ENCODE assay signal across 27 cellular contexts in genomic region chr20:33660685-33661058, GRCh38. TPM values are rescaled to one million over a fixed set of nuclear protein-coding genes. Genes with fewer than 3 reads are reported as not detected.
DNase-seq lines count a peak whose midpoint lies in the region; ATAC-seq, FAIRE-seq and TF ChIP-seq lines count a peak whose summit lies in the region.
"Had no signal": no experiment of that assay in that cellular context is flagged by ENCODE, and none has a peak within 500 bp of the region (broad histone marks: within the 10 kb centered on the region; RNA-seq: fewer than 3 reads in every experiment).

No MANE protein-coding gene starts in this region.

- intact Hi-C loops in activated CD8-positive, alpha-beta T cell treated with anti-CD3 and anti-CD28 coated beads for 36 hours (cut with micrococcal nuclease), result no loop called here
- intact Hi-C loops in IMR-90 (cut with micrococcal nuclease), result loop anchor here (10.0 kb wide), 1 partner anchor 154 kb away; the partner anchor contains the start of gene CHMP4B

- no peak overlapping the region for H2AK5ac ChIP-seq in IMR-90 (ENCODE audit: low read depth, low read length)

- H4K91ac ChIP-seq in IMR-90 (ENCODE audit: insufficient read depth, low read depth, low read length), result no peak overlapping the region

- no peaks in the 10 kb centered on the region for H3K27me3 ChIP-seq in IMR-90 (ENCODE audit: control insufficient read depth, insufficient read depth, low read length)
- H3K27me3 ChIP-seq in osteoblast (ENCODE audit: insufficient read depth, low read length), result no peaks in the 10 kb centered on the region
- H3K27me3 ChIP-seq: BE2C had no signal

- no peak overlapping the region for H2BK5ac ChIP-seq in IMR-90 (ENCODE audit: low read depth, low read length, poor library complexity, severe bottlenecking)

- H3K4me2 ChIP-seq in IMR-90 (ENCODE audit: low read depth, low read length), result no peak overlapping the region
- no peak overlapping the region for H3K4me2 ChIP-seq in osteoblast (ENCODE audit: insufficient read depth, low read length)
- H3K4me2 ChIP-seq: SK-N-SH had no signal

- CTCF ChIA-PET in activated CD8-positive, alpha-beta T cell treated with anti-CD3 and anti-CD28 coated beads, Interleukin-2, amount 10 ng/mL, durations not matched to agents 7 days and 5 days (lab: Charles Lee), result interaction anchor here (0.9 kb wide), 1 partner anchor 216 kb away, joined by 3 read pairs; no protein-coding TSS in a partner anchor
- CTCF ChIA-PET in activated CD8-positive, alpha-beta T cell treated with anti-CD3 and anti-CD28 coated beads for 36 hours (lab: Charles Lee), result no interaction called here
- CTCF ChIA-PET in IMR-90 (lab: Yijun Ruan, JAX), result no interaction called here

- 94% methylated on average over 5 of the region's 7 CpGs; no CpG with 5 or more reads in 1 of the 2 experiments for WGBS in IMR-90 (ENCODE audit: extremely low coverage in 2 of 2, insufficient read length in 1 of 2), 2 experiments

- H3K79me1 ChIP-seq in IMR-90 (ENCODE audit: low read depth in 1 of 2, low read length in 2 of 2), result peaks cover 7 to 34% of the 10 kb centered on the region in 2 experiments; a peak in 3 of 4 replicates

- H3K36me3 ChIP-seq in IMR-90 (ENCODE audit: control insufficient read depth, insufficient read depth, low read length) (peaks cover 19% of the 10 kb centered on the region; the same call in 1 of the 2 replicates), osteoblast (ENCODE audit: insufficient read depth, low read length) (peaks cover 5% of the 10 kb centered on the region)

- H3K23ac ChIP-seq in IMR-90 (ENCODE audit: low read depth, low read length), result no peak overlapping the region

- no peak overlapping the region for H3K4me3 Mint-ChIP-seq in activated CD8-positive, alpha-beta T cell treated with anti-CD3 and anti-CD28 coated beads, Interleukin-2, amount 10 ng/mL, durations not matched to agents 7 days and 5 days
- H3K4me3 Mint-ChIP-seq in activated CD8-positive, alpha-beta T cell treated with anti-CD3 and anti-CD28 coated beads for 36 hours, result no peak overlapping the region

- H3K56ac ChIP-seq in IMR-90 (ENCODE audit: extremely low read depth, insufficient read depth, low read length), result no peak overlapping the region

- peak overlapping the region; percentile 30 for H3K27ac Mint-ChIP-seq in activated CD8-positive, alpha-beta T cell treated with anti-CD3 and anti-CD28 coated beads, Interleukin-2, amount 10 ng/mL, durations not matched to agents 7 days and 5 days
- H3K27ac Mint-ChIP-seq in activated CD8-positive, alpha-beta T cell treated with anti-CD3 and anti-CD28 coated beads for 36 hours, result no peak overlapping the region

- no peaks in the 10 kb centered on the region for H3K9me3 Mint-ChIP-seq in activated CD8-positive, alpha-beta T cell treated with anti-CD3 and anti-CD28 coated beads, Interleukin-2, amount 10 ng/mL, durations not matched to agents 7 days and 5 days (ENCODE audit: insufficient read depth)
- no peaks in the 10 kb centered on the region for H3K9me3 Mint-ChIP-seq in activated CD8-positive, alpha-beta T cell treated with anti-CD3 and anti-CD28 coated beads for 36 hours
- H3K9me3 Mint-ChIP-seq: CD4-positive, CD25-positive, alpha-beta regulatory T cell had no signal

- no peak overlapping the region for H2BK120ac ChIP-seq in IMR-90 (ENCODE audit: low read depth, low read length)

- H2AFZ ChIP-seq in IMR-90 (replicated peaks; ENCODE audit: low read length, poor library complexity), result no peak overlapping the region
- H2AFZ ChIP-seq in osteoblast (ENCODE audit: low read length), result no peak overlapping the region

- H2AK9ac ChIP-seq in IMR-90 (replicated peaks; ENCODE audit: low read depth, low read length, poor library complexity), result peak overlapping the region; percentile 23

- in situ Hi-C loops in IMR-90 (cut with MboI; ENCODE audit: low sequenced_read_pairs), result no loop called here

- no peak for FAIRE-seq in frontal cortex (lab: Jason Lieb, UNC)
- FAIRE-seq: GM12892, GM19239, H1, RCC 7860 had no signal

- H4K5ac ChIP-seq in IMR-90 (ENCODE audit: low read depth, low read length), result no peak overlapping the region

- no peak overlapping the region for H2BK20ac ChIP-seq in IMR-90 (ENCODE audit: low read depth, low read length)

- no peaks in the 10 kb centered on the region for H3K9me3 ChIP-seq in IMR-90 (ENCODE audit: control insufficient read depth, insufficient read depth, low read length)
- H3K9me3 ChIP-seq in osteoblast (ENCODE audit: low read depth, low read length), result no peaks in the 10 kb centered on the region
- H3K9me3 ChIP-seq: BE2C, SK-N-SH had no signal

- BruUV-seq in IMR-90 (replicated peaks; lab: Mats Ljungman, UMichigan), result no TSS peak

- POLR2A ChIA-PET in activated CD8-positive, alpha-beta T cell treated with anti-CD3 and anti-CD28 coated beads, Interleukin-2, amount 10 ng/mL, durations not matched to agents 7 days and 5 days (lab: Charles Lee), result no interaction called here
- POLR2A ChIA-PET in activated CD8-positive, alpha-beta T cell treated with anti-CD3 and anti-CD28 coated beads for 36 hours (lab: Charles Lee), result interaction anchor here (0.7 kb wide), 1 partner anchor 72 kb away, joined by 3 read pairs; no protein-coding TSS in a partner anchor
- POLR2A ChIA-PET in IMR-90 (lab: Charles Lee; ENCODE audit: unreplicated experiment), result no interaction called here

- no peak for DNase-seq in activated CD8-positive, alpha-beta T cell treated with anti-CD3 and anti-CD28 coated beads, Interleukin-2, amount 10 ng/mL, durations not matched to agents 7 days and 5 days
- no peak for DNase-seq in activated CD8-positive, alpha-beta T cell treated with anti-CD3 and anti-CD28 coated beads for 36 hours
- no peak for DNase-seq in IMR-90
- peak; percentile 69 for DNase-seq in osteoblast (ENCODE audit: insufficient read length, low spot score, missing footprints)
- DNase-seq in frontal cortex (ENCODE audit: low spot score in 2 of 2), result no peak
- DNase-seq in retina, result no peak
- DNase-seq: ACHN; BE2C; CD4-positive, CD25-positive, alpha-beta regulatory T cell; DMS153; DND-41; HCEC 1CT; Karpas-422; NCI-H1092; NCI-H1417 treated with DMSO at 0.1 percent for 48 hours; NCI-H1694 treated with DMSO at 0.1 percent for 48 hours; NCI-H2081; NCI-H2227 treated with DMSO at 0.1 percent for 48 hours; NCI-H526 treated with DMSO at 0.1 percent for 48 hours; OCI-M1; SK-N-SH had no signal

- dilution Hi-C loops in IMR-90 (cut with HindIII; ENCODE audit: low sequenced_read_pairs, unreplicated experiment), result no loop called here

- no peak overlapping the region for H3K9ac ChIP-seq in IMR-90 (ENCODE audit: low read depth, low read length)
- H3K9ac ChIP-seq: SK-N-SH had no signal

- H3K27me3 Mint-ChIP-seq in activated CD8-positive, alpha-beta T cell treated with anti-CD3 and anti-CD28 coated beads, Interleukin-2, amount 10 ng/mL, durations not matched to agents 7 days and 5 days (ENCODE audit: low read depth), result no peaks in the 10 kb centered on the region
- no peaks in the 10 kb centered on the region for H3K27me3 Mint-ChIP-seq in activated CD8-positive, alpha-beta T cell treated with anti-CD3 and anti-CD28 coated beads for 36 hours
- H3K27me3 Mint-ChIP-seq: CD4-positive, CD25-positive, alpha-beta regulatory T cell had no signal

- H4K8ac ChIP-seq in IMR-90 (ENCODE audit: low read depth in 2 of 2, low read length in 2 of 2), result no peak overlapping the region

- H3K9me1 ChIP-seq in IMR-90 (ENCODE audit: insufficient read depth, low read length), result peaks cover 21% of the 10 kb centered on the region

- H4K20me1 ChIP-seq in IMR-90 (ENCODE audit: insufficient read depth, low read length) (no peaks in the 10 kb centered on the region), osteoblast (ENCODE audit: insufficient read depth, low read length) (no peaks in the 10 kb centered on the region)

- no peak for ATAC-seq in activated CD8-positive, alpha-beta T cell treated with anti-CD3 and anti-CD28 coated beads, Interleukin-2, amount 10 ng/mL, durations not matched to agents 7 days and 5 days
- ATAC-seq in activated CD8-positive, alpha-beta T cell treated with anti-CD3 and anti-CD28 coated beads for 36 hours, result no peak
- ATAC-seq in IMR-90 (ENCODE audit: low read depth), result no peak

- TF ChIP-seq RAD21 in IMR-90 (IDR thresholded peaks at IDR 0.05; ENCODE audit: low read length), result no peak

- no peak overlapping the region for H3K27ac ChIP-seq in IMR-90 (ENCODE audit: insufficient read depth, low read length)
- no peak overlapping the region for H3K27ac ChIP-seq in osteoblast (ENCODE audit: low read depth, low read length)
- H3K27ac ChIP-seq: HL-60 had no signal

- H3K4me1 Mint-ChIP-seq in activated CD8-positive, alpha-beta T cell treated with anti-CD3 and anti-CD28 coated beads, Interleukin-2, amount 10 ng/mL, durations not matched to agents 7 days and 5 days (ENCODE audit: low read depth), result peaks cover 23% of the 10 kb centered on the region
- H3K4me1 Mint-ChIP-seq in activated CD8-positive, alpha-beta T cell treated with anti-CD3 and anti-CD28 coated beads for 36 hours (ENCODE audit: low read depth), result peaks cover 21% of the 10 kb centered on the region

- H3K79me2 ChIP-seq in osteoblast (ENCODE audit: insufficient read depth, low read length), result no peaks in the 10 kb centered on the region

- H3K18ac ChIP-seq in IMR-90 (ENCODE audit: low read depth, low read length), result no peak overlapping the region

- H3K4me1 ChIP-seq in IMR-90 (ENCODE audit: control insufficient read depth, insufficient read depth, low read length) (peaks cover 11% of the 10 kb centered on the region), osteoblast (ENCODE audit: insufficient read depth, low read length) (peaks cover 10% of the 10 kb centered on the region)
- H3K4me1 ChIP-seq: BE2C had no signal

- peaks cover 12% of the 10 kb centered on the region for H3K36me3 Mint-ChIP-seq in activated CD8-positive, alpha-beta T cell treated with anti-CD3 and anti-CD28 coated beads, Interleukin-2, amount 10 ng/mL, durations not matched to agents 7 days and 5 days (ENCODE audit: low read depth)
- H3K36me3 Mint-ChIP-seq in activated CD8-positive, alpha-beta T cell treated with anti-CD3 and anti-CD28 coated beads for 36 hours (ENCODE audit: low read depth), result no peaks in the 10 kb centered on the region
- H3K36me3 Mint-ChIP-seq: CD4-positive, CD25-positive, alpha-beta regulatory T cell had no signal

- no peak overlapping the region for H3K14ac ChIP-seq in IMR-90 (replicated peaks; ENCODE audit: low read depth, low read length)

- H3K4me3 ChIP-seq in IMR-90 (ENCODE audit: insufficient read depth, low read depth, low read length), result no peak overlapping the region
- no peak overlapping the region for H3K4me3 ChIP-seq in osteoblast (ENCODE audit: insufficient read depth, low read length)

- H2BK15ac ChIP-seq in IMR-90 (ENCODE audit: low read depth, low read length), result no peak overlapping the region

- TF ChIP-seq POLR2A in IMR-90 (IDR thresholded peaks at IDR 0.05; ENCODE audit: low read depth, low read length), result no peak

- no peak for TF ChIP-seq CTCF in activated CD8-positive, alpha-beta T cell treated with anti-CD3 and anti-CD28 coated beads for 36 hours (IDR thresholded peaks at IDR 0.05)
- TF ChIP-seq CTCF in IMR-90 (conservative IDR thresholded peaks at IDR 0.05; ENCODE audit: low read depth, low read length) (no peak), osteoblast (IDR thresholded peaks at IDR 0.05; ENCODE audit: extremely low read depth, low read depth, low read length) (no peak)

- no peak overlapping the region for H3K4ac ChIP-seq in IMR-90 (ENCODE audit: low read depth, low read length)

RNA-seq across cellular contexts. Expression of gene C20orf144, which starts 1.5 kb away (rescaled TPM):
- under 1 TPM; 0.16 to 0.21 TPM for total RNA-seq in activated CD8-positive, alpha-beta T cell treated with anti-CD3 and anti-CD28 coated beads, Interleukin-2, amount 10 ng/mL, durations not matched to agents 7 days and 5 days
- total RNA-seq in activated CD8-positive, alpha-beta T cell treated with anti-CD3 and anti-CD28 coated beads for 36 hours, result under 1 TPM; 0.29 to 0.36 TPM
- total RNA-seq in IMR-90 (2012; rRNA removed) (under 0.01 TPM in 2 replicates), osteoblast (under 0.01 TPM in 2 replicates), frontal cortex (0.41 TPM)
- 0.16 and 0.19 TPM in 2 replicates for polyA plus RNA-seq in IMR-90 (2012; rRNA removed)
- 0.17 and 0.19 TPM in 2 replicates for polyA plus RNA-seq in IMR-90 (2012; cell fraction: cytosol; rRNA removed)
- 0.08 and 0.11 TPM in 2 replicates for polyA plus RNA-seq in IMR-90 (2012; cell fraction: nucleus; rRNA removed; ENCODE audit: low replicate concordance)
- total RNA-seq: CD4-positive, CD25-positive, alpha-beta regulatory T cell; NCI-H460 had no signal

RNA-seq across cellular contexts. Expression of gene ACTL10, which starts 6.1 kb away (rescaled TPM):
- 1 to 10 TPM; 2.9 to 3.2 TPM for total RNA-seq in activated CD8-positive, alpha-beta T cell treated with anti-CD3 and anti-CD28 coated beads, Interleukin-2, amount 10 ng/mL, durations not matched to agents 7 days and 5 days
- total RNA-seq in activated CD8-positive, alpha-beta T cell treated with anti-CD3 and anti-CD28 coated beads for 36 hours, result 1 to 10 TPM; 2.4 TPM
- 0.18 and 0.28 TPM in 2 replicates for total RNA-seq in IMR-90 (2012; rRNA removed)
- polyA plus RNA-seq in IMR-90 (2012; rRNA removed), result 0.43 and 0.49 TPM in 2 replicates
- polyA plus RNA-seq in IMR-90 (2012; cell fraction: cytosol; rRNA removed), result 0.40 and 1.1 TPM in 2 replicates
- 0.15 and 0.73 TPM in 2 replicates for polyA plus RNA-seq in IMR-90 (2012; cell fraction: nucleus; rRNA removed; ENCODE audit: low replicate concordance)
- 1.8 and 2.2 TPM in 2 replicates for total RNA-seq in osteoblast
- 0.82 TPM for total RNA-seq in frontal cortex
- total RNA-seq: H1, NCI-H460 had no signal

RNA-seq across cellular contexts. Expression of gene NECAB3, which starts 13.6 kb away (rescaled TPM):
- total RNA-seq in activated CD8-positive, alpha-beta T cell treated with anti-CD3 and anti-CD28 coated beads, Interleukin-2, amount 10 ng/mL, durations not matched to agents 7 days and 5 days, result 10 to 100 TPM; 28.4 to 38.2 TPM
- 10 to 100 TPM; 13.7 to 16.0 TPM for total RNA-seq in activated CD8-positive, alpha-beta T cell treated with anti-CD3 and anti-CD28 coated beads for 36 hours
- 8.6 and 10.0 TPM in 2 replicates for total RNA-seq in IMR-90 (2012; rRNA removed)
- polyA plus RNA-seq in IMR-90 (2012; rRNA removed), result 28.4 and 28.5 TPM in 2 replicates
- polyA plus RNA-seq in IMR-90 (2012; cell fraction: cytosol; rRNA removed), result 15.3 and 20.8 TPM in 2 replicates
- 115 and 191 TPM in 2 replicates for polyA plus RNA-seq in IMR-90 (2012; cell fraction: nucleus; rRNA removed; ENCODE audit: low replicate concordance)
- 14.7 and 27.1 TPM in 2 replicates for total RNA-seq in osteoblast
- 33.8 TPM for total RNA-seq in frontal cortex

RNA-seq across cellular contexts. Expression of gene E2F1, which starts 25.5 kb away (rescaled TPM):
- total RNA-seq in activated CD8-positive, alpha-beta T cell treated with anti-CD3 and anti-CD28 coated beads, Interleukin-2, amount 10 ng/mL, durations not matched to agents 7 days and 5 days, result 10 to 100 TPM; 74.5 to 80.8 TPM
- total RNA-seq in activated CD8-positive, alpha-beta T cell treated with anti-CD3 and anti-CD28 coated beads for 36 hours, result 10 to 100 TPM; 71.2 to 72.0 TPM
- total RNA-seq in IMR-90 (2012; rRNA removed), result 10.6 and 10.9 TPM in 2 replicates
- 14.0 and 14.6 TPM in 2 replicates for polyA plus RNA-seq in IMR-90 (2012; rRNA removed)
- 9.9 and 10.2 TPM in 2 replicates for polyA plus RNA-seq in IMR-90 (2012; cell fraction: cytosol; rRNA removed)
- 13.7 and 30.1 TPM in 2 replicates for polyA plus RNA-seq in IMR-90 (2012; cell fraction: nucleus; rRNA removed; ENCODE audit: low replicate concordance)
- 1.4 and 2.4 TPM in 2 replicates for total RNA-seq in osteoblast
- 2.4 TPM for total RNA-seq in frontal cortex

RNA-seq across cellular contexts. Expression of gene PXMP4, which starts 59.4 kb away (rescaled TPM):
- 10 to 100 TPM; 17.1 to 17.7 TPM for total RNA-seq in activated CD8-positive, alpha-beta T cell treated with anti-CD3 and anti-CD28 coated beads, Interleukin-2, amount 10 ng/mL, durations not matched to agents 7 days and 5 days
- 1 to 10 TPM; 6.9 to 7.3 TPM for total RNA-seq in activated CD8-positive, alpha-beta T cell treated with anti-CD3 and anti-CD28 coated beads for 36 hours
- total RNA-seq in IMR-90 (2012; rRNA removed), result 2.2 and 3.6 TPM in 2 replicates
- polyA plus RNA-seq in IMR-90 (2012; rRNA removed), result 7.1 TPM in 2 replicates
- polyA plus RNA-seq in IMR-90 (2012; cell fraction: cytosol; rRNA removed), result 4.9 and 10.3 TPM in 2 replicates
- polyA plus RNA-seq in IMR-90 (2012; cell fraction: nucleus; rRNA removed; ENCODE audit: low replicate concordance), result 2.7 and 4.5 TPM in 2 replicates
- 5.1 and 6.5 TPM in 2 replicates for total RNA-seq in osteoblast
- total RNA-seq in frontal cortex, result 10.6 TPM
